ENCODE assay signal across 27 cellular contexts in the genomic region with DNA sequence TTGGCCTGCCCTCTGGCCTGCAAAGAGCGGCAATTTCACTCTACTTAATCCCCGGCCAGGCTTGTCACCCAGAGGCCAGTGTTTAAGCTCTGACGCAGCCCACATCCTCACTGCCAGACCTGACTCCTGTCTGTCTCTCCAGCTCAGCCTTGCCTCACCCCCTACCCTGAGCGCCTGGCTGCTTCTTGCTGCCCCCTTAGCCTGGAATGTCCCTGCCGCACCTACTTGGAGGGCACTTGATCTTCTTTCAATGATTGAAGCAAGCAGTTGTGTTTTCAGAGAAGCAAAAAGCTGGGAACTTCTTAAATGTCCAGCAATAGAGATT.
"Had no signal": no experiment of that assay in that cellular context is flagged by ENCODE, and none has a peak within 500 bp of the region (broad histone marks: within the 10 kb centered on the region; RNA-seq: fewer than 3 reads in every experiment).

No MANE protein-coding gene starts in this region.

- H3K4me1 Mint-ChIP-seq: immature natural killer cell, natural killer cell, neural crest cell had no signal

- H3K27me3 ChIP-seq: right atrium auricular region, upper lobe of left lung, uterus had no signal

- H3K9ac ChIP-seq: parathyroid adenoma had no signal

- H3K36me3 Mint-ChIP-seq: immature natural killer cell; natural killer cell; stimulated activated effector memory CD8-positive, alpha-beta T cell treated with anti-CD3 and anti-CD28 coated beads, Interleukin-12 subunit alpha, Interleukin-12 subunit beta, amount 100 ng/mL, for 72 hours had no signal

- H3K27ac Mint-ChIP-seq: immature natural killer cell; natural killer cell; stimulated activated effector memory CD8-positive, alpha-beta T cell treated with anti-CD3 and anti-CD28 coated beads, Interleukin-12 subunit alpha, Interleukin-12 subunit beta, amount 100 ng/mL, for 72 hours had no signal

- ATAC-seq: left lobe of liver; natural killer cell; sciatic nerve; stimulated activated effector memory CD8-positive, alpha-beta T cell treated with anti-CD3 and anti-CD28 coated beads, Interleukin-12 subunit alpha, Interleukin-12 subunit beta, amount 100 ng/mL, for 72 hours had no signal

- H3K9me3 ChIP-seq: esophagus squamous epithelium, prostate gland, right atrium auricular region, stomach, tibial artery, upper lobe of left lung, uterus had no signal

- H3K4me3 Mint-ChIP-seq: central memory CD8-positive, alpha-beta T cell; immature natural killer cell; natural killer cell; neural crest cell; stimulated activated effector memory CD8-positive, alpha-beta T cell treated with anti-CD3 and anti-CD28 coated beads, Interleukin-12 subunit alpha, Interleukin-12 subunit beta, amount 100 ng/mL, for 72 hours had no signal

- H3K27ac ChIP-seq: coronary artery, esophagus squamous epithelium, parathyroid adenoma, prostate gland, right atrium auricular region, stomach, tibial artery, upper lobe of left lung, uterus had no signal

- H3K79me2 ChIP-seq: parathyroid adenoma had no signal

- H3K36me3 ChIP-seq: esophagus squamous epithelium, prostate gland, right atrium auricular region, stomach, tibial artery, upper lobe of left lung, uterus had no signal

- DNase-seq: dermis blood vessel endothelial cell; effector memory CD4-positive, alpha-beta T cell; erythroblast; esophagus squamous epithelium; foreskin melanocyte; glutamatergic neuron; hypothalamus; immature natural killer cell; mammary epithelial cell; natural killer cell; stimulated activated CD4-positive, alpha-beta T cell treated with anti-CD3 and anti-CD28 coated beads, Interleukin-2, amount 100 ng/mL, for 24 hours; stimulated activated CD4-positive, alpha-beta T cell treated with anti-CD3 and anti-CD28 coated beads, Interleukin-4, amount 100 ng/mL, for 24 hours; stimulated activated naive CD4-positive, alpha-beta T cell treated with Interleukin-2 at 50 U/mL for 16 hours; stomach; tibial artery; uterus had no signal

- H2AFZ ChIP-seq: parathyroid adenoma had no signal

- FAIRE-seq: keratinocyte had no signal

- H3K9me3 Mint-ChIP-seq: central memory CD8-positive, alpha-beta T cell; immature natural killer cell; natural killer cell; neural crest cell; stimulated activated effector memory CD8-positive, alpha-beta T cell treated with anti-CD3 and anti-CD28 coated beads, Interleukin-12 subunit alpha, Interleukin-12 subunit beta, amount 100 ng/mL, for 72 hours had no signal

- H3K4me3 ChIP-seq: coronary artery, esophagus squamous epithelium, prostate gland, right atrium auricular region, stomach, tibial artery, upper lobe of left lung, uterus had no signal

- H3K4me1 ChIP-seq: esophagus squamous epithelium, parathyroid adenoma, prostate gland, right atrium auricular region, stomach, tibial artery, upper lobe of left lung, uterus had no signal
